In the genomic region with DNA sequence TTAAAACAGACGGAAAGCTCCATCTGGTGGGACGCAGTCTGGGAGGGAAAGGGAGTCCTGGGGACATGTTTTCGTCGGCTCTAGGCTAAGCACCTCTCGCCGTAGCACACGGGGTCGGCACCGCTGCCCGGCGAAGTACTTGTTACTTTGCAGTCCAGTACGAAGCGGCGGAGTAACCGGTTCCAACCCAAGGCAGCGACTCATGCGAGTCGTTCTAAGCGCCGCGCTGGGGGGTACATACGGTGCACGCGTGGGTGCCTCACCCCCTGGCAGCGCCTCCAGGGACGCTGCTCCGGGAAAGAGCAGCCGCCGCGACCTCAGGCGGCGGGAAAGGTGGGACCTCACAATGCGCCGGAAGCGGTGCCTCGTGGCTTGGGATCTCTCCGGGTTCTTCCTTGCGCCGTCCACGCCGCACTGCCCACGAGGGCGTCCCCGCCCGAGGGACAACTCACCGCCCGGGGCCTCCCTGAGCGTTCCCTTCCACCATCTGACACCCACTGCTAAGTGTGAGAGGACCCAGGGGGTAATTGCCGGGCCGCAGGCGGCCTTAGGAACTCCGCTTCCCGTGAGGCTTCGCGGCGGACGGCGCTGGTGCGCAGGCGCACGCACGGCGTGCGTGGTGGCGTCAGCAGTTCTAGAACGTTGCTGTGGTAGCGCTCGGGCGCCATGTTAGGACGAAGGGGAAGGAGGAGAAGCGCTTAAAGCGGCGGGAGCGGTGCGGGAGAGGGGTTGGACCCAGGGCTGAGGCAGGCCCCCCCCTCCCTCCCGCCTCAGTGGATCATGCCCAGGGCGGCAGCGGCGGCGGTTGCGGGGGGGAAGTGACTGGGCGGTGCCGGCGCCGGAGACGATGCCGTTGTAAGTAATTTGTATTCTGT, we compare ENCODE assay signal across 1 cellular context.
A peak's percentile ranks its signal among the peaks of the same experiment; 100 is the strongest.
TF ChIP-seq lines count a peak whose summit lies in the region.

Gene PAPOLA (plus strand): TSS at position 637 of the 875 bp plus-strand sequence. CDS start 211 bp downstream, at position 848.

TF ChIP-seq in HepG2, 621 proteins besides CTCF, POLR2A, EP300 and RAD21 (continued from another document and continues in another):
- TF ChIP-seq ZNF770 (CRISPR knock-in tag; IDR thresholded peaks at IDR 0.05) (peak; percentile 59; the same call in 1 of the 2 replicates), MLLT10 (CRISPR knock-in tag; IDR thresholded peaks at IDR 0.05) (peak; percentile 82), HNF4G (IDR thresholded peaks at IDR 0.05; ENCODE audit: borderline replicate concordance, low read depth, low read length) (no peak), HNF4G (CRISPR knock-in tag; IDR thresholded peaks at IDR 0.05; ENCODE audit: borderline replicate concordance, low read depth) (no peak), DMTF1 (CRISPR knock-in tag; IDR thresholded peaks at IDR 0.05) (no peak), ZNF382 (CRISPR knock-in tag; IDR thresholded peaks at IDR 0.05; ENCODE audit: borderline replicate concordance) (no peak), BORCS8-MEF2B (CRISPR knock-in tag; IDR thresholded peaks at IDR 0.05) (no peak), ZBTB46 (CRISPR knock-in tag; IDR thresholded peaks at IDR 0.05; ENCODE audit: borderline replicate concordance) (no peak), ELF4 (CRISPR knock-in tag; IDR thresholded peaks at IDR 0.05; ENCODE audit: borderline replicate concordance) (peak; percentile 29; the same call in 1 of the 2 replicates), KLF13 (CRISPR knock-in tag; IDR thresholded peaks at IDR 0.05) (peak; percentile 69; the same call in 1 of the 2 replicates), ZNF460 (CRISPR knock-in tag; IDR thresholded peaks at IDR 0.05; ENCODE audit: borderline replicate concordance) (peak; percentile 51; the same call in 1 of the 2 replicates), SMAD1 (CRISPR knock-in tag; IDR thresholded peaks at IDR 0.05; ENCODE audit: borderline replicate concordance, low read depth) (no peak; the same call in 1 of the 2 replicates), ADNP (CRISPR knock-in tag; IDR thresholded peaks at IDR 0.05) (no peak), RBAK (CRISPR knock-in tag; IDR thresholded peaks at IDR 0.05) (peak; percentile 37; the same call in 1 of the 2 replicates), HBP1 (CRISPR knock-in tag; IDR thresholded peaks at IDR 0.05; ENCODE audit: low read depth) (peak; percentile 26; the same call in 1 of the 2 replicates), ZKSCAN5 (CRISPR knock-in tag; IDR thresholded peaks at IDR 0.05) (no peak; the same call in 1 of the 2 replicates), TP53 (CRISPR knock-in tag; conservative IDR thresholded peaks at IDR 0.05) (peak; percentile 82), HMG20B (CRISPR knock-in tag; conservative IDR thresholded peaks at IDR 0.05) (no peak), E2F2 (CRISPR knock-in tag; IDR thresholded peaks at IDR 0.05; ENCODE audit: borderline replicate concordance) (no peak), SUZ12 (IDR thresholded peaks at IDR 0.05; ENCODE audit: low read depth, low read length) (peak; percentile 64), ZNF781 (CRISPR knock-in tag; IDR thresholded peaks at IDR 0.05; ENCODE audit: borderline replicate concordance, not compliant biosample characterization) (peak; percentile 54), ZNF879 (CRISPR knock-in tag; IDR thresholded peaks at IDR 0.05) (0 out of 2 replicates have a peak, but pooled peaks have one; percentile 45), GTF2F1 (IDR thresholded peaks at IDR 0.05; ENCODE audit: low read length) (peak; percentile 58; the same call in 1 of the 2 replicates), ZNF543 (CRISPR knock-in tag; IDR thresholded peaks at IDR 0.05) (0 out of 2 replicates have a peak, but pooled peaks have one; percentile 39)
- TF ChIP-seq, protein P1, sequence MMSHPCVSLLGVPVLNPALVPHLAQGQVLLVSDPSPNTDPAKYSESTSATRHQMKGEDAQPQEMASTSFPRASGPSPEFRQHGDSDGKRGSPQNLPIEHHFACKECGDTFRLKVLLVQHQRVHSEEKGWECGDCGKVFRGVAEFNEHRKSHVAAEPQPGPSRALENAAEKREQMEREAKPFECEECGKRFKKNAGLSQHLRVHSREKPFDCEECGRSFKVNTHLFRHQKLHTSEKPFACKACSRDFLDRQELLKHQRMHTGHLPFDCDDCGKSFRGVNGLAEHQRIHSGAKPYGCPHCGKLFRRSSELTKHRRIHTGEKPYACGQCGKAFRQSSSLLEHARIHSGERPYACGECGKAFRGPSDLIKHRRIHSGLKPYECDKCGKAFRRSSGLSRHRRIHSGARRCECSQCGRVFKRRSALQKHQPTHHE (CRISPR knock-in tag; IDR thresholded peaks at IDR 0.05; ENCODE audit: borderline replicate concordance) = peak; percentile 49; the same call in 1 of the 2 replicates
- TF ChIP-seq, protein P2, sequence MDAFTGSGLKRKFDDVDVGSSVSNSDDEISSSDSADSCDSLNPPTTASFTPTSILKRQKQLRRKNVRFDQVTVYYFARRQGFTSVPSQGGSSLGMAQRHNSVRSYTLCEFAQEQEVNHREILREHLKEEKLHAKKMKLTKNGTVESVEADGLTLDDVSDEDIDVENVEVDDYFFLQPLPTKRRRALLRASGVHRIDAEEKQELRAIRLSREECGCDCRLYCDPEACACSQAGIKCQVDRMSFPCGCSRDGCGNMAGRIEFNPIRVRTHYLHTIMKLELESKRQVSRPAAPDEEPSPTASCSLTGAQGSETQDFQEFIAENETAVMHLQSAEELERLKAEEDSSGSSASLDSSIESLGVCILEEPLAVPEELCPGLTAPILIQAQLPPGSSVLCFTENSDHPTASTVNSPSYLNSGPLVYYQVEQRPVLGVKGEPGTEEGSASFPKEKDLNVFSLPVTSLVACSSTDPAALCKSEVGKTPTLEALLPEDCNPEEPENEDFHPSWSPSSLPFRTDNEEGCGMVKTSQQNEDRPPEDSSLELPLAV (CRISPR knock-in tag; conservative IDR thresholded peaks at IDR 0.05; ENCODE audit: low read depth) = no peak
- TF ChIP-seq, protein P3, sequence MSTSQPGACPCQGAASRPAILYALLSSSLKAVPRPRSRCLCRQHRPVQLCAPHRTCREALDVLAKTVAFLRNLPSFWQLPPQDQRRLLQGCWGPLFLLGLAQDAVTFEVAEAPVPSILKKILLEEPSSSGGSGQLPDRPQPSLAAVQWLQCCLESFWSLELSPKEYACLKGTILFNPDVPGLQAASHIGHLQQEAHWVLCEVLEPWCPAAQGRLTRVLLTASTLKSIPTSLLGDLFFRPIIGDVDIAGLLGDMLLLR (CRISPR knock-in tag; IDR thresholded peaks at IDR 0.05) = no peak
- TF ChIP-seq, protein P4, sequence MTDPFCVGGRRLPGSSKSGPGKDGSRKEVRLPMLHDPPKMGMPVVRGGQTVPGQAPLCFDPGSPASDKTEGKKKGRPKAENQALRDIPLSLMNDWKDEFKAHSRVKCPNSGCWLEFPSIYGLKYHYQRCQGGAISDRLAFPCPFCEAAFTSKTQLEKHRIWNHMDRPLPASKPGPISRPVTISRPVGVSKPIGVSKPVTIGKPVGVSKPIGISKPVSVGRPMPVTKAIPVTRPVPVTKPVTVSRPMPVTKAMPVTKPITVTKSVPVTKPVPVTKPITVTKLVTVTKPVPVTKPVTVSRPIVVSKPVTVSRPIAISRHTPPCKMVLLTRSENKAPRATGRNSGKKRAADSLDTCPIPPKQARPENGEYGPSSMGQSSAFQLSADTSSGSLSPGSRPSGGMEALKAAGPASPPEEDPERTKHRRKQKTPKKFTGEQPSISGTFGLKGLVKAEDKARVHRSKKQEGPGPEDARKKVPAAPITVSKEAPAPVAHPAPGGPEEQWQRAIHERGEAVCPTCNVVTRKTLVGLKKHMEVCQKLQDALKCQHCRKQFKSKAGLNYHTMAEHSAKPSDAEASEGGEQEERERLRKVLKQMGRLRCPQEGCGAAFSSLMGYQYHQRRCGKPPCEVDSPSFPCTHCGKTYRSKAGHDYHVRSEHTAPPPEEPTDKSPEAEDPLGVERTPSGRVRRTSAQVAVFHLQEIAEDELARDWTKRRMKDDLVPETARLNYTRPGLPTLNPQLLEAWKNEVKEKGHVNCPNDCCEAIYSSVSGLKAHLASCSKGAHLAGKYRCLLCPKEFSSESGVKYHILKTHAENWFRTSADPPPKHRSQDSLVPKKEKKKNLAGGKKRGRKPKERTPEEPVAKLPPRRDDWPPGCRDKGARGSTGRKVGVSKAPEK (CRISPR knock-in tag; IDR thresholded peaks at IDR 0.05; ENCODE audit: borderline replicate concordance) = no peak
- TF ChIP-seq, protein P5, sequence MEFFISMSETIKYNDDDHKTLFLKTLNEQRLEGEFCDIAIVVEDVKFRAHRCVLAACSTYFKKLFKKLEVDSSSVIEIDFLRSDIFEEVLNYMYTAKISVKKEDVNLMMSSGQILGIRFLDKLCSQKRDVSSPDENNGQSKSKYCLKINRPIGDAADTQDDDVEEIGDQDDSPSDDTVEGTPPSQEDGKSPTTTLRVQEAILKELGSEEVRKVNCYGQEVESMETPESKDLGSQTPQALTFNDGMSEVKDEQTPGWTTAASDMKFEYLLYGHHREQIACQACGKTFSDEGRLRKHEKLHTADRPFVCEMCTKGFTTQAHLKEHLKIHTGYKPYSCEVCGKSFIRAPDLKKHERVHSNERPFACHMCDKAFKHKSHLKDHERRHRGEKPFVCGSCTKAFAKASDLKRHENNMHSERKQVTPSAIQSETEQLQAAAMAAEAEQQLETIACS (CRISPR knock-in tag; IDR thresholded peaks at IDR 0.05) = no peak
- TF ChIP-seq, protein P6, sequence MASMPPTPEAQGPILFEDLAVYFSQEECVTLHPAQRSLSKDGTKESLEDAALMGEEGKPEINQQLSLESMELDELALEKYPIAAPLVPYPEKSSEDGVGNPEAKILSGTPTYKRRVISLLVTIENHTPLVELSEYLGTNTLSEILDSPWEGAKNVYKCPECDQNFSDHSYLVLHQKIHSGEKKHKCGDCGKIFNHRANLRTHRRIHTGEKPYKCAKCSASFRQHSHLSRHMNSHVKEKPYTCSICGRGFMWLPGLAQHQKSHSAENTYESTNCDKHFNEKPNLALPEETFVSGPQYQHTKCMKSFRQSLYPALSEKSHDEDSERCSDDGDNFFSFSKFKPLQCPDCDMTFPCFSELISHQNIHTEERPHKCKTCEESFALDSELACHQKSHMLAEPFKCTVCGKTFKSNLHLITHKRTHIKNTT (CRISPR knock-in tag; IDR thresholded peaks at IDR 0.05) = no peak
